1 cellular context compared by ENCODE assay signal in the genomic region with DNA sequence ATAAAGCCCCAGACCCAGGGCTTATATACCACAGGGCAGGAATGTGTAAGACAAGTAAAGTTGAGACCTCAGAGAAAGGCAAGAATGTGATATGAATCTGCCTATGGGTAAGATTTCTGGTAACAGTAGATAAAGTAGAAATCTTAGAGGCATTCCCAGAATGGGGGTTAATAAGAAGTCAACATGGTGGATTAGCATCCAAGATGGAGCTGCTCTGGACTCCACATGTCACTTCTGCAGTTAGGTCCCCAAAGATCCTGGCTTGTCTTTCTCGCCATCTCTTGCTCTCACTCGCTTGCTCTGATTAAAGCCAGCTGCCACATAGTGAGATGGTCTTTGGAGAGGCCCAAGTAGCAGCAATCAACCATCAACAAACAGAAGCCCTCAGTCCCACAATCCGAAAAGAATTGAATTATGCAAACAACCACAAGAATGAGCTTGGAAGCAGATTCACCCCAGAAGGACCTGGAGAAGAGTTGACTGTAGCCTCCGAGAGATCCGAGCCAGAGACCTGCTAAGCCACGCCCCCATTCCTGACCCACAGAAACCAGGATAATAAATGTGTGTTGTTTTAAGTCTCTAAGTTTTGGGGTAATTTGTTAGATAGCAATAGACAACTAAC.
TF ChIP-seq lines count a peak whose summit lies in the region.

No MANE protein-coding gene starts in this region.

TF ChIP-seq in liver, 16 proteins besides CTCF, POLR2A, EP300 and RAD21 (continued from another document):
- TF ChIP-seq REST (IDR thresholded peaks at IDR 0.05) (no peak), EGR1 (IDR thresholded peaks at IDR 0.05; ENCODE audit: low read depth in 2 of 2) (no peak), SP1 (IDR thresholded peaks at IDR 0.05) (no peak), YY1 (IDR thresholded peaks at IDR 0.05) (no peak)
